Comparison of ENCODE assay signal across 12 cellular contexts in the genomic region with DNA sequence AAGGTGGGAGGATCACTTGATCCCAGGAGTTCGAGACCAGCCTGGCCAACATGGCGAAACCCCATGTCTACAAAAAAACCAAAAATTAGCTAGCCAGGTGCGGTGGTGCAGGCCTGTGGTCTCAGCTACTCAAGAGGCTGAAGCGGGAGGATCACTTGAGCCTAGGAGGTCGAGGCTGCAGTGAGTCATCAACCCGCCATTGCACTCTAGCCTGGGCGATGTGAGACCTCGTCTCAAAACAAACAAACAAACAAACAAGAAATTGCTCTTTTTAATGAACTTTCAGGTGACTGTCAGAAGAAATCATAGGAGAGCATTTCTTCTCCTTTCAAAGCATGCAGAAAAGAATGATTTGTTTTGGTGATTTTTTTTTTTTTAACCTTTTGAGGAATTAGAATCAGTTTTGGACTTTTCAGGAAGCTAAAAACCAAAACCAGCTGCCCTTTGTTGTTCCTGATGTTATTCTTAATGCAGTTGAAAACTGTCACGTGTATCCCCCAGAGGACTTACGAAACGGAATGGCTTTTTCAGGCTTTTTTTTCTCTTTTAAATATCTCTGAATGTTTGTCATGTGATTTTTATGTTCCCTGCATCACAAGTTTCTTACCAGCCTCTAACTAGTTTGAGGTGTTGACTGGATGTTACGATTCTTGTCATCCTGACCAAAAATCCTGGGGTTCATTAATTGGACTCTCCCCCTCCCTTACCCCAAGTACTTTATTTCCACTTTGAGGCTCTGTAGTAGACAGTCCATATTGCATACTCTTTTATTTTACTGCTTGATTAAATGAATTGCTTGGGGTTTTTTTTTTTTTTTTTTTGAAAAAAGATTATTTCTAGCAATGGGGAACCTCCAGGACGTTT. TPM values are rescaled to one million over a fixed set of nuclear protein-coding genes. Genes with fewer than 3 reads are reported as not detected.
DNase-seq lines count a peak whose midpoint lies in the region; ATAC-seq and TF ChIP-seq lines count a peak whose summit lies in the region.
"Had no signal": no experiment of that assay in that cellular context is flagged by ENCODE, and none has a peak within 500 bp of the region (broad histone marks: within the 10 kb centered on the region; RNA-seq: fewer than 3 reads in every experiment).

No MANE protein-coding gene starts in this region.

- WGBS in gastroesophageal sphincter (ENCODE audit: low coverage in 1 of 2), 2 donors = 49 to 67% methylated on average over 10 to 13 of the region's 13 CpGs
- WGBS in SK-N-SH (ENCODE audit: low lambda C conversion rate) = 89% methylated on average over 13 of the region's 13 CpGs

- no peak for TF ChIP-seq CTCF in CD8-positive, alpha-beta T cell (IDR thresholded peaks at IDR 0.05)
- TF ChIP-seq CTCF in OCI-LY1 (IDR thresholded peaks at IDR 0.05; ENCODE audit: low read length) = no peak
- no peak for TF ChIP-seq CTCF in gastroesophageal sphincter (IDR thresholded peaks at IDR 0.05)
- no peak for TF ChIP-seq CTCF in SK-N-SH (IDR thresholded peaks at IDR 0.05)
- TF ChIP-seq CTCF in Caco-2 (IDR thresholded peaks at IDR 0.05; ENCODE audit: insufficient read depth in 1 of 2, low read depth in 1 of 2, low read length in 1 of 2, severe bottlenecking in 1 of 2, unreplicated experiment in 1 of 2) = no peak

- H3K4me3 ChIP-seq in CD8-positive, alpha-beta T cell (ENCODE audit: low read depth, low read length) = no peak overlapping the region
- H3K4me3 ChIP-seq in OCI-LY1 (ENCODE audit: low read depth, low read length, poor library complexity, severe bottlenecking) (no peak overlapping the region), gastroesophageal sphincter (no peak overlapping the region), skin epidermis (no peak overlapping the region), SK-N-SH (ENCODE audit: low read depth in 2 of 2, low read length in 1 of 2) (no peak overlapping the region), Caco-2 (ENCODE audit: low read depth, low read length) (no peak overlapping the region)

- H3K36me3 Mint-ChIP-seq in CD8-positive, alpha-beta T cell = peaks cover 12% of the 10 kb centered on the region
- H3K36me3 Mint-ChIP-seq in activated CD4-positive, alpha-beta memory T cell treated with anti-CD3 and anti-CD28 coated beads, Interleukin-2, amount 10 ng/mL, durations not matched to agents 7 days and 5 days (ENCODE audit: low read depth) = no peaks in the 10 kb centered on the region
- no peaks in the 10 kb centered on the region for H3K36me3 Mint-ChIP-seq in Caco-2 (ENCODE audit: insufficient read depth, unreplicated experiment)

- H3F3A ChIP-seq in OCI-LY1 (ENCODE audit: insufficient read depth, low read length) = 0 out of 2 replicates have a peak, but pooled peaks cover 2% of the 10 kb centered on the region
- H3F3A ChIP-seq in SK-N-SH (replicated peaks; ENCODE audit: insufficient read depth) = no peaks in the 10 kb centered on the region

- H3K27ac ChIP-seq in CD8-positive, alpha-beta T cell (ENCODE audit: low read depth, low read length) = no peak overlapping the region
- H3K27ac ChIP-seq in OCI-LY1 (ENCODE audit: low read depth, low read length, poor library complexity, severe bottlenecking) (peak overlapping the region; percentile 2), gastroesophageal sphincter (peak overlapping the region in 3 of 4 donors; percentile 9 to 50 (median 17)), skin epidermis (peak overlapping the region in 15 of 21 experiments; percentile 6 to 78 (median 59)), SK-N-SH (ENCODE audit: low read depth in 2 of 2, low read length in 1 of 2) (no peak overlapping the region)

- H2AFZ ChIP-seq in OCI-LY1 (ENCODE audit: low read length) (no peak overlapping the region), SK-N-SH (ENCODE audit: low read depth) (no peak overlapping the region)

- H4K20me1 ChIP-seq in OCI-LY1 (ENCODE audit: insufficient read depth, low read length) (no peaks in the 10 kb centered on the region), SK-N-SH (ENCODE audit: insufficient read depth) (no peaks in the 10 kb centered on the region)

- ATAC-seq in CD8-positive, alpha-beta T cell = no peak
- ATAC-seq in gastroesophageal sphincter = no peak
- ATAC-seq: Panc1 had no signal

- H3K9me3 Mint-ChIP-seq in CD8-positive, alpha-beta T cell = no peaks in the 10 kb centered on the region
- H3K9me3 Mint-ChIP-seq in activated CD4-positive, alpha-beta memory T cell treated with anti-CD3 and anti-CD28 coated beads, Interleukin-2, amount 10 ng/mL, durations not matched to agents 7 days and 5 days = no peaks in the 10 kb centered on the region
- no peaks in the 10 kb centered on the region for H3K9me3 Mint-ChIP-seq in Caco-2 (ENCODE audit: unreplicated experiment)

- no peak overlapping the region for H3K4me3 Mint-ChIP-seq in CD8-positive, alpha-beta T cell
- H3K4me3 Mint-ChIP-seq in activated CD4-positive, alpha-beta memory T cell treated with anti-CD3 and anti-CD28 coated beads, Interleukin-2, amount 10 ng/mL, durations not matched to agents 7 days and 5 days = no peak overlapping the region
- no peak overlapping the region for H3K4me3 Mint-ChIP-seq in Caco-2 (ENCODE audit: unreplicated experiment)

- H3K79me2 ChIP-seq in OCI-LY1 (ENCODE audit: insufficient read depth, low read length) (no peaks in the 10 kb centered on the region), SK-N-SH (ENCODE audit: insufficient read depth) (no peaks in the 10 kb centered on the region)

- H3K4me1 Mint-ChIP-seq in CD8-positive, alpha-beta T cell (ENCODE audit: low read depth) = peaks cover 23% of the 10 kb centered on the region
- no peaks in the 10 kb centered on the region for H3K4me1 Mint-ChIP-seq in activated CD4-positive, alpha-beta memory T cell treated with anti-CD3 and anti-CD28 coated beads, Interleukin-2, amount 10 ng/mL, durations not matched to agents 7 days and 5 days
- peaks cover 8% of the 10 kb centered on the region for H3K4me1 Mint-ChIP-seq in Caco-2 (ENCODE audit: low read depth, unreplicated experiment)

- no peak for TF ChIP-seq POLR2A in gastroesophageal sphincter (IDR thresholded peaks at IDR 0.05)

- peak overlapping the region; percentile 78 for H3K27ac Mint-ChIP-seq in CD8-positive, alpha-beta T cell
- no peak overlapping the region for H3K27ac Mint-ChIP-seq in activated CD4-positive, alpha-beta memory T cell treated with anti-CD3 and anti-CD28 coated beads, Interleukin-2, amount 10 ng/mL, durations not matched to agents 7 days and 5 days
- no peak overlapping the region for H3K27ac Mint-ChIP-seq in Caco-2 (ENCODE audit: unreplicated experiment)

- DNase-seq in CD8-positive, alpha-beta T cell = no peak
- DNase-seq in hippocampal formation (lab: John Stamatoyannopoulos, UW) = no peak
- no peak for DNase-seq in activated CD4-positive, alpha-beta memory T cell treated with anti-CD3 and anti-CD28 coated beads, Interleukin-2, amount 10 ng/mL, durations not matched to agents 7 days and 5 days
- DNase-seq in SK-N-SH = no peak
- no peak for DNase-seq in Caco-2
- DNase-seq: DND-41, NCI-H187 had no signal

- no peak overlapping the region for H3K9ac ChIP-seq in OCI-LY1 (ENCODE audit: low read length)
- no peak overlapping the region for H3K9ac ChIP-seq in SK-N-SH

- CTCF ChIA-PET in CD8-positive, alpha-beta T cell (lab: Charles Lee) = interaction anchor here (0.7 to 1.1 kb wide), 2 partner anchors 116 to 1497 kb away, joined by 3 read pairs; no protein-coding TSS in a partner anchor
- CTCF ChIA-PET in activated CD4-positive, alpha-beta memory T cell treated with anti-CD3 and anti-CD28 coated beads, Interleukin-2, amount 10 ng/mL, durations not matched to agents 7 days and 5 days (lab: Charles Lee) = no interaction called here
- CTCF ChIA-PET in SK-N-SH (lab: Yijun Ruan, JAX) (interaction anchor here (1.0 to 1.4 kb wide), 2 partner anchors 13 to 57 kb away, joined by 4 read pairs; no protein-coding TSS in a partner anchor), Caco-2 (lab: Charles Lee) (no interaction called here)

- BruUV-seq in Caco-2 (replicated peaks; lab: Mats Ljungman, UMichigan) = no TSS peak

- H3K9me2 ChIP-seq in OCI-LY1 (ENCODE audit: low read depth, low read length) (no peaks in the 10 kb centered on the region), SK-N-SH (no peaks in the 10 kb centered on the region)

- intact Hi-C loops in CD8-positive, alpha-beta T cell (cut with DNase I, micrococcal nuclease) = no loop called here
- intact Hi-C loops in Caco-2 (cut with micrococcal nuclease; ENCODE audit: unreplicated experiment) = no loop called here

- H3K27me3 Mint-ChIP-seq in CD8-positive, alpha-beta T cell (ENCODE audit: low read depth) = no peaks in the 10 kb centered on the region
- H3K27me3 Mint-ChIP-seq in activated CD4-positive, alpha-beta memory T cell treated with anti-CD3 and anti-CD28 coated beads, Interleukin-2, amount 10 ng/mL, durations not matched to agents 7 days and 5 days = no peaks in the 10 kb centered on the region
- no peaks in the 10 kb centered on the region for H3K27me3 Mint-ChIP-seq in Caco-2 (ENCODE audit: insufficient read depth, unreplicated experiment)

- TF ChIP-seq EP300 in gastroesophageal sphincter (IDR thresholded peaks at IDR 0.05) = no peak
- TF ChIP-seq EP300 in SK-N-SH (IDR thresholded peaks at IDR 0.05; ENCODE audit: borderline replicate concordance in 1 of 2, low read depth in 1 of 2, low read length in 1 of 2) = no peak

- POLR2A ChIA-PET in CD8-positive, alpha-beta T cell (lab: Charles Lee) = interaction anchor here (0.9 kb wide), 1 partner anchor 95 kb away, joined by 3 read pairs; the partner anchor contains the start of gene GSPT1
- POLR2A ChIA-PET in activated CD4-positive, alpha-beta memory T cell treated with anti-CD3 and anti-CD28 coated beads, Interleukin-2, amount 10 ng/mL, durations not matched to agents 7 days and 5 days (lab: Charles Lee) = no interaction called here
- POLR2A ChIA-PET in SK-N-SH (lab: Yijun Ruan, JAX) = no interaction called here
- POLR2A ChIA-PET in Caco-2 (lab: Charles Lee) = no interaction called here

- no peak for TF ChIP-seq RAD21 in SK-N-SH (IDR thresholded peaks at IDR 0.05; ENCODE audit: low read length)

- H3K4me1 ChIP-seq in CD8-positive, alpha-beta T cell (ENCODE audit: insufficient read depth, low read length) = peaks cover 9% of the 10 kb centered on the region
- H3K4me1 ChIP-seq in OCI-LY1 (ENCODE audit: insufficient read depth, low read length, severe bottlenecking) = peaks cover 15% of the 10 kb centered on the region
- peaks cover 0 to 3% (median 0%) of the 10 kb centered on the region in 3 donors for H3K4me1 ChIP-seq in gastroesophageal sphincter
- H3K4me1 ChIP-seq in SK-N-SH (ENCODE audit: control insufficient read depth in 1 of 2, insufficient read depth in 2 of 2, low read depth in 1 of 2, low read length in 1 of 2) = no peaks in the 10 kb centered on the region
- H3K4me1 ChIP-seq in Caco-2 = no peaks in the 10 kb centered on the region

- 0 out of 2 replicates have a peak overlapping the region, but pooled peaks have one; percentile 21 for H3K4me2 ChIP-seq in OCI-LY1 (ENCODE audit: low read length)
- H3K4me2 ChIP-seq in SK-N-SH = no peak overlapping the region

- no peaks in the 10 kb centered on the region for H3K9me3 ChIP-seq in CD8-positive, alpha-beta T cell (ENCODE audit: low read length)
- no peaks in the 10 kb centered on the region for H3K9me3 ChIP-seq in OCI-LY1 (ENCODE audit: low read length)
- H3K9me3 ChIP-seq in gastroesophageal sphincter = no peaks in the 10 kb centered on the region
- no peaks in the 10 kb centered on the region for H3K9me3 ChIP-seq in SK-N-SH
- H3K9me3 ChIP-seq in Caco-2 = no peaks in the 10 kb centered on the region

- H3K27me3 ChIP-seq in CD8-positive, alpha-beta T cell (ENCODE audit: insufficient read depth, low read length) = no peaks in the 10 kb centered on the region
- H3K27me3 ChIP-seq in OCI-LY1 (ENCODE audit: insufficient read depth, low read length) = no peaks in the 10 kb centered on the region
- no peaks in the 10 kb centered on the region for H3K27me3 ChIP-seq in gastroesophageal sphincter
- no peaks in the 10 kb centered on the region for H3K27me3 ChIP-seq in SK-N-SH (ENCODE audit: insufficient read depth)
- H3K27me3 ChIP-seq in Caco-2 (replicated peaks; ENCODE audit: control insufficient read depth, insufficient read depth, low read length) = no peaks in the 10 kb centered on the region

- no peaks in the 10 kb centered on the region for H3K36me3 ChIP-seq in CD8-positive, alpha-beta T cell (ENCODE audit: insufficient read depth, low read length)
- peaks cover 12% of the 10 kb centered on the region; the same call in 1 of the 2 replicates for H3K36me3 ChIP-seq in OCI-LY1 (ENCODE audit: insufficient read depth, low read length)
- peaks cover 0 to 20% of the 10 kb centered on the region in 2 donors for H3K36me3 ChIP-seq in gastroesophageal sphincter
- H3K36me3 ChIP-seq in SK-N-SH (replicated peaks in 1 of 2; ENCODE audit: control insufficient read depth in 1 of 2, insufficient read depth in 2 of 2, low read length in 1 of 2) = no peaks in the 10 kb centered on the region
- no peaks in the 10 kb centered on the region for H3K36me3 ChIP-seq in Caco-2 (ENCODE audit: control insufficient read depth, insufficient read depth, low read length)

RNA-seq across cellular contexts. Expression of gene SNX29, which starts 34.1 kb away (rescaled TPM):
- total RNA-seq in CD8-positive, alpha-beta T cell = 10 to 100 TPM; 25.6 to 25.7 TPM
- 10 to 100 TPM; 18.3 to 30.2 (median 23.3) TPM for total RNA-seq in gastroesophageal sphincter
- 10 to 100 TPM; 13.1 to 13.7 TPM for total RNA-seq in activated CD4-positive, alpha-beta memory T cell treated with anti-CD3 and anti-CD28 coated beads, Interleukin-2, amount 10 ng/mL, durations not matched to agents 7 days and 5 days
- 5.3 and 5.9 TPM in 2 replicates for polyA plus RNA-seq in SK-N-SH (2012; rRNA removed)
- 3.6 and 4.3 TPM in 2 replicates for polyA plus RNA-seq in SK-N-SH (2012; cell fraction: cytosol; rRNA removed)
- 4.8 and 6.0 TPM in 2 replicates for polyA plus RNA-seq in SK-N-SH (2012; cell fraction: nucleus; rRNA removed)
- 8.7 and 9.3 TPM in 2 replicates for total RNA-seq in Caco-2 (2022)

RNA-seq across cellular contexts. Expression of gene TNFRSF17, which starts 45.6 kb away (rescaled TPM):
- not detected for total RNA-seq in CD8-positive, alpha-beta T cell
- total RNA-seq in gastroesophageal sphincter = under 1 TPM in 1 of 4 donors, not detected in 3; 0.45 TPM
- total RNA-seq in activated CD4-positive, alpha-beta memory T cell treated with anti-CD3 and anti-CD28 coated beads, Interleukin-2, amount 10 ng/mL, durations not matched to agents 7 days and 5 days = not detected
- 0.08 TPM in 1 of 2 replicates, not detected in the other for polyA plus RNA-seq in SK-N-SH (2012; rRNA removed)
- 0.08 TPM in 1 of 2 replicates, not detected in the other for polyA plus RNA-seq in SK-N-SH (2012; cell fraction: cytosol; rRNA removed)
- polyA plus RNA-seq in SK-N-SH (2012; cell fraction: nucleus; rRNA removed) = 0.13 and 0.23 TPM in 2 replicates
- not detected in 2 replicates for total RNA-seq in Caco-2 (2022)
- total RNA-seq: HT-29 had no signal

Comparison
In these comparisons a context has a peak if more than half of its experiments do, and no peak if none do; other contexts are left out.
1. H3K27ac ChIP-seq: peak in OCI-LY1 (single experiment), gastroesophageal sphincter (3 of 4) and skin epidermis (15 of 21); none in CD8-positive, alpha-beta T cell (single experiment) and SK-N-SH (0 of 2).
2. CTCF ChIA-PET loops: an anchor here in CD8-positive, alpha-beta T cell (0.7 to 1.1 kb wide) and SK-N-SH (1.0 to 1.4 kb wide); none called in activated CD4-positive, alpha-beta memory T cell treated with anti-CD3 and anti-CD28 coated beads, Interleukin-2, amount 10 ng/mL, durations not matched to agents 7 days and 5 days and Caco-2.